In the genomic region with DNA sequence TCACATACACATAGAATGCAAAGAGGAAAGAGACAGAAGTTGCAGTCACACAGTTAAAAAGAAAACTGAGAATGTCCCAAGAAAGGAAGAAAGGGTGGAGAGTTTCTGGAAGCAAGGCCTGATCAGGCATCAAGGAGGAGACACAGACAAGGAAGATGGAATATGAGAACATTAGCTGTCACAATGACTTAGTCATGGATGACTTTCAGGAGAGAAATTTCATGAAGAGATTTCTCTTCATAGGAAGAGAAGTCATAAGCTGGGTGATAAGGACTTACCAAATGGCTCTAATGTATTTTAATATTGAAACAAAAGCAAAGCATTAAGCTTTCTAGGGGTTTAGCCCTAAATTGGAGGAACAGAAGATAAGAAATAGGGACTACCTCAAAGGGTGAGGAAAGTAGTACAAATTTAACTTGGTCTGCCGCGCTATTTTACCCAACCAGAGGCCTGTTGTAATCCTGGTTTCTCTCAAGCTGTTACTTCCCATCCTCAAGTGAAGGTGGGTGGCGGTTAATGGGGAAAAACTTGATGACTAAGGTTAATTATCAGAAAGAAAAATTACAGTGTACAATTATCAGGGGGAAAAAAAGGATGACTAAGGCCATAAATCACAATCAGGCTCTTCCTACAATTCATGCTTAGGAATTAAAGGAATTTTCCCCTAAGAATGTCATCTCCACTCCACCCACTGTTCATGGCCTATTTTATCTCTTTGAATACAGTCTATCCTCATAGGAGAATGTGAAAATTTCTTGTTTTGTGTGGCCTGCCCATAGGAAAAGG, we compare ENCODE assay signal across 14 cellular contexts.
A peak's percentile ranks its signal among the peaks of the same experiment; 100 is the strongest.
DNase-seq lines count a peak whose midpoint lies in the region; ATAC-seq, FAIRE-seq and TF ChIP-seq lines count a peak whose summit lies in the region.
"Had no signal": no experiment of that assay in that cellular context is flagged by ENCODE, and none has a peak within 500 bp of the region (broad histone marks: within the 10 kb centered on the region; RNA-seq: fewer than 3 reads in every experiment).

No MANE protein-coding gene starts in this region.

- peak overlapping the region; percentile 55 for H3K4me2 ChIP-seq in osteoblast (ENCODE audit: insufficient read depth, low read length)

- H3K36me3 ChIP-seq in osteoblast (ENCODE audit: insufficient read depth, low read length), result no peaks in the 10 kb centered on the region
- H3K36me3 ChIP-seq: cardiac muscle cell, MG63 had no signal

- no peaks in the 10 kb centered on the region for H3K79me2 ChIP-seq in osteoblast (ENCODE audit: insufficient read depth, low read length)

- H3K27ac ChIP-seq in epithelial cell of prostate (peak overlapping the region; percentile 85), osteoblast (ENCODE audit: low read depth, low read length) (peak overlapping the region; percentile 88)
- H3K27ac ChIP-seq: cardiac muscle cell had no signal

- peak overlapping the region; percentile 11 for H2AFZ ChIP-seq in osteoblast (ENCODE audit: low read length)

- ATAC-seq in GM21825 (IDR thresholded peaks at IDR 0.05; ENCODE audit: unreplicated experiment), result no peak
- ATAC-seq in GM19351 (IDR thresholded peaks at IDR 0.05; ENCODE audit: unreplicated experiment), result no peak
- ATAC-seq in HG02885 (IDR thresholded peaks at IDR 0.05; ENCODE audit: poor library complexity, unreplicated experiment), result no peak

- no peaks in the 10 kb centered on the region for H3K9me3 ChIP-seq in osteoblast (ENCODE audit: low read depth, low read length)
- H3K9me3 ChIP-seq: MG63 had no signal

- H3K27me3 ChIP-seq in osteoblast (ENCODE audit: insufficient read depth, low read length), result no peaks in the 10 kb centered on the region
- H3K27me3 ChIP-seq: cardiac muscle cell, MG63 had no signal

- peak; percentile 60 for FAIRE-seq in RCC 7860 (lab: Jason Lieb, UNC)

- peaks cover 45% of the 10 kb centered on the region for H3K4me1 ChIP-seq in osteoblast (ENCODE audit: insufficient read depth, low read length)

- no peak for TF ChIP-seq CTCF in osteoblast (IDR thresholded peaks at IDR 0.05; ENCODE audit: extremely low read depth, low read depth, low read length)

- DNase-seq in EL (peak; percentile 76), RCC 7860 (ENCODE audit: low spot score) (peak; percentile 67), epithelial cell of prostate (ENCODE audit: low read depth, low spot score) (no peak), osteoblast (ENCODE audit: insufficient read length, low spot score, missing footprints) (peak; percentile 5), DMS79 treated with DMSO at 0.1 percent for 48 hours (lab: John Stamatoyannopoulos, UW) (no peak)
- DNase-seq: activated CD4-positive, alpha-beta T cell treated with anti-CD3 and anti-CD28 coated beads, Interleukin-2, amount 50 U/mL, for 1 hour; CD4-positive, CD25-positive, alpha-beta regulatory T cell; erythroblast; MG63; NCI-H2171 treated with DMSO at 0.1 percent for 48 hours had no signal

- H4K20me1 ChIP-seq in osteoblast (ENCODE audit: insufficient read depth, low read length), result no peaks in the 10 kb centered on the region

- no peak overlapping the region for H3K4me3 ChIP-seq in osteoblast (ENCODE audit: insufficient read depth, low read length)
- H3K4me3 ChIP-seq: cardiac muscle cell, MG63 had no signal

Comparison
In these comparisons a context has a peak if more than half of its experiments do, and no peak if none do; other contexts are left out.
1. DNase-seq: peak in EL (single experiment), RCC 7860 (single experiment) and osteoblast (single experiment); none in epithelial cell of prostate (single experiment) and DMS79 treated with DMSO at 0.1 percent for 48 hours (single experiment).